Comparison of ENCODE assay signal across 8 cellular contexts in genomic region chr16:67562526-67562917, GRCh38. TPM values are rescaled to one million over a fixed set of nuclear protein-coding genes. Genes with fewer than 3 reads are reported as not detected.
DNase-seq lines count a peak whose midpoint lies in the region; ATAC-seq lines count a peak whose summit lies in the region.

A gene with protein sequence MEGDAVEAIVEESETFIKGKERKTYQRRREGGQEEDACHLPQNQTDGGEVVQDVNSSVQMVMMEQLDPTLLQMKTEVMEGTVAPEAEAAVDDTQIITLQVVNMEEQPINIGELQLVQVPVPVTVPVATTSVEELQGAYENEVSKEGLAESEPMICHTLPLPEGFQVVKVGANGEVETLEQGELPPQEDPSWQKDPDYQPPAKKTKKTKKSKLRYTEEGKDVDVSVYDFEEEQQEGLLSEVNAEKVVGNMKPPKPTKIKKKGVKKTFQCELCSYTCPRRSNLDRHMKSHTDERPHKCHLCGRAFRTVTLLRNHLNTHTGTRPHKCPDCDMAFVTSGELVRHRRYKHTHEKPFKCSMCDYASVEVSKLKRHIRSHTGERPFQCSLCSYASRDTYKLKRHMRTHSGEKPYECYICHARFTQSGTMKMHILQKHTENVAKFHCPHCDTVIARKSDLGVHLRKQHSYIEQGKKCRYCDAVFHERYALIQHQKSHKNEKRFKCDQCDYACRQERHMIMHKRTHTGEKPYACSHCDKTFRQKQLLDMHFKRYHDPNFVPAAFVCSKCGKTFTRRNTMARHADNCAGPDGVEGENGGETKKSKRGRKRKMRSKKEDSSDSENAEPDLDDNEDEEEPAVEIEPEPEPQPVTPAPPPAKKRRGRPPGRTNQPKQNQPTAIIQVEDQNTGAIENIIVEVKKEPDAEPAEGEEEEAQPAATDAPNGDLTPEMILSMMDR (plus strand): TSS chr16:67562526. CDS start chr16:67610833, 48,307 bp downstream.

- peak within 1 kb of the TSS; percentile 85 to 98 for H3K4me3 ChIP-seq in mesenchymal stem cell (ENCODE audit: insufficient read depth in 1 of 2, low read depth in 1 of 2, low read length in 2 of 2)

- H3K9ac ChIP-seq in mesenchymal stem cell (ENCODE audit: low read length) = peak within 1 kb of the TSS; percentile 96

- H3K23ac ChIP-seq in mesenchymal stem cell (ENCODE audit: low read length in 2 of 2) = peak within 1 kb of the TSS; percentile 100

- peak within 1 kb of the TSS; percentile 100 for H2BK120ac ChIP-seq in mesenchymal stem cell (ENCODE audit: low read depth, low read length)

- H3K4ac ChIP-seq in mesenchymal stem cell (ENCODE audit: low read depth in 1 of 2, low read length in 2 of 2) = peak within 1 kb of the TSS; percentile 100

- no peaks in the 10 kb centered on the region for H3K36me3 ChIP-seq in mesenchymal stem cell (ENCODE audit: control insufficient read depth in 1 of 2, insufficient read depth in 2 of 2, low read depth in 1 of 2, low read length in 2 of 2)

- H2BK5ac ChIP-seq in mesenchymal stem cell (ENCODE audit: low read depth, low read length, poor library complexity, severe bottlenecking) = peak within 1 kb of the TSS; percentile 91

- no peaks in the 10 kb centered on the region for H3K9me3 ChIP-seq in mesenchymal stem cell (ENCODE audit: control insufficient read depth, low read length)

- peaks cover 10% of the 10 kb centered on the region for H3K79me1 ChIP-seq in mesenchymal stem cell (replicated peaks; ENCODE audit: low read length, poor library complexity, severe bottlenecking)

- DNase-seq in AG08396 (ENCODE audit: low spot score) (peak; percentile 90), NCI-H2196 (lab: John Stamatoyannopoulos, UW; ENCODE audit: unreplicated experiment) (peak; percentile 67), mesenchymal stem cell (peak; percentile 87)
- no peak for DNase-seq in activated CD4-positive, alpha-beta T cell treated with anti-CD3 and anti-CD28 coated beads, Interleukin-2, amount 10 ng/mL, durations not matched to agents 24 days and 14 days
- peak in 1 of 3 experiments; percentile 76 for DNase-seq in effector memory CD8-positive, alpha-beta T cell
- DNase-seq in stimulated activated CD8-positive, alpha-beta memory T cell treated with anti-CD3 and anti-CD28 coated beads, Interleukin-15, amount 100 ng/mL, for 24 hours (ENCODE audit: low read depth) = peak; percentile 60

- peak within 1 kb of the TSS; percentile 99 for H2AFZ ChIP-seq in mesenchymal stem cell (ENCODE audit: low read depth, low read length)

- peak within 1 kb of the TSS; percentile 74 to 100 for H3K14ac ChIP-seq in mesenchymal stem cell (ENCODE audit: low read length in 2 of 2)

- H3K27me3 Mint-ChIP-seq in activated CD4-positive, alpha-beta T cell treated with anti-CD3 and anti-CD28 coated beads, Interleukin-2, amount 10 ng/mL, durations not matched to agents 24 days and 14 days = no peaks in the 10 kb centered on the region
- H3K27me3 Mint-ChIP-seq in effector memory CD8-positive, alpha-beta T cell = no peaks in the 10 kb centered on the region

- no peaks in the 10 kb centered on the region for H3K27me3 ChIP-seq in mesenchymal stem cell (ENCODE audit: control insufficient read depth in 1 of 2, insufficient read depth in 1 of 2, low read length in 2 of 2)

- peak within 1 kb of the TSS; percentile 98 for H4K91ac ChIP-seq in mesenchymal stem cell (ENCODE audit: low read length)

- WGBS in mesenchymal stem cell = 0% methylated on average over 26 of the region's 62 CpGs

- peak within 1 kb of the TSS; percentile 96 for H3K4me2 ChIP-seq in mesenchymal stem cell (ENCODE audit: low read length, poor library complexity, severe bottlenecking)

- H3K18ac ChIP-seq in mesenchymal stem cell (ENCODE audit: low read depth in 1 of 2, low read length in 2 of 2) = peak within 1 kb of the TSS; percentile 100

- H3K27ac Mint-ChIP-seq in activated CD4-positive, alpha-beta T cell treated with anti-CD3 and anti-CD28 coated beads, Interleukin-2, amount 10 ng/mL, durations not matched to agents 24 days and 14 days = peak within 1 kb of the TSS; percentile 93
- H3K27ac Mint-ChIP-seq in effector memory CD8-positive, alpha-beta T cell = peak within 1 kb of the TSS; percentile 87 to 93

- peak within 1 kb of the TSS; percentile 96 for H4K8ac ChIP-seq in mesenchymal stem cell (ENCODE audit: low read length)

- H2BK15ac ChIP-seq in mesenchymal stem cell (ENCODE audit: low read depth, poor library complexity, severe bottlenecking) = peak within 1 kb of the TSS; percentile 96

- peak within 1 kb of the TSS; percentile 86 for H3K27ac ChIP-seq in mesenchymal stem cell (ENCODE audit: low read length, poor library complexity, severe bottlenecking)

- ATAC-seq in GM18520 (IDR thresholded peaks at IDR 0.05; ENCODE audit: unreplicated experiment) (peak; percentile 33), HG03045 (IDR thresholded peaks at IDR 0.05; ENCODE audit: unreplicated experiment) (peak; percentile 52)
- ATAC-seq in effector memory CD8-positive, alpha-beta T cell (replicated peaks) = peak; percentile 57

- H3K4me3 Mint-ChIP-seq in activated CD4-positive, alpha-beta T cell treated with anti-CD3 and anti-CD28 coated beads, Interleukin-2, amount 10 ng/mL, durations not matched to agents 24 days and 14 days = peak within 1 kb of the TSS; percentile 89
- peak within 1 kb of the TSS; percentile 86 to 87 for H3K4me3 Mint-ChIP-seq in effector memory CD8-positive, alpha-beta T cell

- H3K36me3 Mint-ChIP-seq in activated CD4-positive, alpha-beta T cell treated with anti-CD3 and anti-CD28 coated beads, Interleukin-2, amount 10 ng/mL, durations not matched to agents 24 days and 14 days (ENCODE audit: low read depth) = peaks cover 7% of the 10 kb centered on the region
- H3K36me3 Mint-ChIP-seq in effector memory CD8-positive, alpha-beta T cell (ENCODE audit: insufficient read depth) = peaks cover 20% of the 10 kb centered on the region

- peak within 1 kb of the TSS in 1 of 2 experiments; percentile 97 for H2BK12ac ChIP-seq in mesenchymal stem cell (ENCODE audit: low read length in 2 of 2)

- H3K4me1 ChIP-seq in mesenchymal stem cell (ENCODE audit: control insufficient read depth, insufficient read depth, low read depth, low read length) = peaks cover 5% of the 10 kb centered on the region

- no peaks in the 10 kb centered on the region for H3K9me3 Mint-ChIP-seq in activated CD4-positive, alpha-beta T cell treated with anti-CD3 and anti-CD28 coated beads, Interleukin-2, amount 10 ng/mL, durations not matched to agents 24 days and 14 days
- no peaks in the 10 kb centered on the region for H3K9me3 Mint-ChIP-seq in effector memory CD8-positive, alpha-beta T cell

- no peak within 1 kb of the TSS for H2AK5ac ChIP-seq in mesenchymal stem cell (ENCODE audit: low read length, severe bottlenecking)

- intact Hi-C loops in activated CD4-positive, alpha-beta T cell treated with anti-CD3 and anti-CD28 coated beads, Interleukin-2, amount 10 ng/mL, durations not matched to agents 24 days and 14 days (cut with micrococcal nuclease) = loop anchor here (1.0 to 5.0 kb wide), 11 partner anchors 15 to 374 kb away; partner anchors contain the start of genes ACD, ATP6V0D1, FHOD1 and GFOD2

- H3K4me1 Mint-ChIP-seq in activated CD4-positive, alpha-beta T cell treated with anti-CD3 and anti-CD28 coated beads, Interleukin-2, amount 10 ng/mL, durations not matched to agents 24 days and 14 days = peaks cover 31% of the 10 kb centered on the region
- H3K4me1 Mint-ChIP-seq in effector memory CD8-positive, alpha-beta T cell (ENCODE audit: low read depth in 2 of 2) = peaks cover 33% of the 10 kb centered on the region in 2 donors

RNA-seq across cellular contexts. Expression of the gene that starts here (rescaled TPM):
- total RNA-seq in activated CD4-positive, alpha-beta T cell treated with anti-CD3 and anti-CD28 coated beads, Interleukin-2, amount 10 ng/mL, durations not matched to agents 24 days and 14 days = 60.2 and 62.5 TPM in 2 replicates
- polyA plus RNA-seq in mesenchymal stem cell (2013, experiment 1 of 2) = 19.8 TPM
- polyA plus RNA-seq in mesenchymal stem cell (2013, experiment 2 of 2) = 18.5 TPM
